In the genomic region with DNA sequence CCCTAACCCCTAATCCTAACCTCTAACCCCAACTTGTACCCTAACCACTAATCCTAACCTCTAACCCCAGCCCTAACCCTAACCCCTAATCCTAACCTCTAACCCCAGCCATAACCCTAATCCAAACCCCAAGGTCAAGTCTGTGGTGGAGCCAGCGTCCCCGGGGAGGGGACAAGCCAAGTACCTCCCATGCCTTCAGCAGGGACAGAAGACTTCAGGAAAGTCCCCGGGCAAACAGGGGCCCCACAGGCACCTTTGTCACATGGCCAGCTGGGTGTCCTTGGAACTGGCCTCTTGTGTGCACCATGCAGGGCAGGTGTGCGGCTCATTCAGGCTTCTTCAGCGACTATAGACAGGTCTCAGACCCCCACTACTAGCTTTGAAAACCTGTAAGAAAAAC, we compare ENCODE assay signal across 14 cellular contexts.
A peak's percentile ranks its signal among the peaks of the same experiment; 100 is the strongest.
DNase-seq lines count a peak whose midpoint lies in the region; ATAC-seq and TF ChIP-seq lines count a peak whose summit lies in the region.
"Had no signal": no experiment of that assay in that cellular context is flagged by ENCODE, and none has a peak within 500 bp of the region (broad histone marks: within the 10 kb centered on the region; RNA-seq: fewer than 3 reads in every experiment).

No MANE protein-coding gene starts in this region.

- H3K27me3 Mint-ChIP-seq in type B pancreatic cell: peaks cover 54% of the 10 kb centered on the region
- H3K27me3 Mint-ChIP-seq in mesothelial cell of epicardium (ENCODE audit: low read depth): peaks cover 75% of the 10 kb centered on the region

- no peaks in the 10 kb centered on the region for H3K4me1 Mint-ChIP-seq in type B pancreatic cell (ENCODE audit: unreplicated experiment)
- H3K4me1 Mint-ChIP-seq in mesothelial cell of epicardium: no peaks in the 10 kb centered on the region

- TF ChIP-seq CTCF in type B pancreatic cell (conservative IDR thresholded peaks at IDR 0.05) (no peak), mesothelial cell of epicardium (IDR thresholded peaks at IDR 0.05; ENCODE audit: unreplicated experiment) (no peak)

- ATAC-seq in sciatic nerve: no peak
- no peak for ATAC-seq in GM21423 (IDR thresholded peaks at IDR 0.05; ENCODE audit: unreplicated experiment)
- ATAC-seq: A549, HepG2 had no signal

- intact Hi-C loops in sciatic nerve (cut with DNase I): no loop called here

- no peak overlapping the region for H3K4me3 Mint-ChIP-seq in type B pancreatic cell
- no peak overlapping the region for H3K4me3 Mint-ChIP-seq in mesothelial cell of epicardium
- H3K4me3 Mint-ChIP-seq: CD4-positive, alpha-beta T cell had no signal

- peak; percentile 22 for DNase-seq in activated effector memory CD4-positive, alpha-beta T cell treated with anti-CD3 and anti-CD28 coated beads, Interleukin-2, amount 50 U/mL, for 16 hours
- DNase-seq in activated effector memory CD4-positive, alpha-beta T cell treated with Interleukin-2 at 50 U/mL for 16 hours: no peak
- DNase-seq in islet precursor cell (peak; percentile 16), sciatic nerve (ENCODE audit: low spot score) (peak; percentile 21), type B pancreatic cell (ENCODE audit: extremely low spot score, unreplicated experiment) (peak; percentile 51), mesothelial cell of epicardium (ENCODE audit: low spot score in 2 of 2, unreplicated experiment in 2 of 2) (no peak), cerebellar nuclear complex (lab: John Stamatoyannopoulos, UW) (no peak)
- DNase-seq: AML-193, Caco-2, GDM1 had no signal

- H3K36me3 Mint-ChIP-seq in type B pancreatic cell (no peaks in the 10 kb centered on the region), mesothelial cell of epicardium (no peaks in the 10 kb centered on the region)

- no peaks in the 10 kb centered on the region for H3K9me3 Mint-ChIP-seq in type B pancreatic cell
- no peaks in the 10 kb centered on the region for H3K9me3 Mint-ChIP-seq in mesothelial cell of epicardium
- H3K9me3 Mint-ChIP-seq: CD4-positive, alpha-beta T cell had no signal

- H3K27ac Mint-ChIP-seq in type B pancreatic cell (no peak overlapping the region), mesothelial cell of epicardium (no peak overlapping the region)
- H3K27ac Mint-ChIP-seq: CD4-positive, alpha-beta T cell had no signal

Comparison
In these comparisons a context has a peak if more than half of its experiments do, and no peak if none do; other contexts are left out.
1. DNase-seq: peak in activated effector memory CD4-positive, alpha-beta T cell treated with anti-CD3 and anti-CD28 coated beads, Interleukin-2, amount 50 U/mL, for 16 hours (single experiment), islet precursor cell (single experiment), sciatic nerve (single experiment) and type B pancreatic cell (single experiment); none in activated effector memory CD4-positive, alpha-beta T cell treated with Interleukin-2 at 50 U/mL for 16 hours (single experiment), mesothelial cell of epicardium (0 of 2) and cerebellar nuclear complex (0 of 2).